In genomic region chr12:93060071-93060665, GRCh38 we compare ENCODE assay signal across 11 cellular contexts.
DNase-seq lines count a peak whose midpoint lies in the region; ATAC-seq and TF ChIP-seq lines count a peak whose summit lies in the region.
"Had no signal": no experiment of that assay in that cellular context is flagged by ENCODE, and none has a peak within 500 bp of the region (broad histone marks: within the 10 kb centered on the region; RNA-seq: fewer than 3 reads in every experiment).

No MANE protein-coding gene starts in this region.

- H3K27ac ChIP-seq in SK-N-SH (ENCODE audit: low read depth in 2 of 2, low read length in 1 of 2) (peak overlapping the region; percentile 84 to 87; a peak in 2 of 4 replicates), stomach (peak overlapping the region in 1 of 5 donors; percentile 76)
- H3K27ac ChIP-seq: C4-2B had no signal

- TF ChIP-seq CTCF in SK-N-SH (IDR thresholded peaks at IDR 0.05) (no peak), stomach (IDR thresholded peaks at IDR 0.05) (no peak)

- no peaks in the 10 kb centered on the region for H3K27me3 ChIP-seq in SK-N-SH (ENCODE audit: insufficient read depth)
- H3K27me3 ChIP-seq in stomach: no peaks in the 10 kb centered on the region

- H3K36me3 ChIP-seq in SK-N-SH (replicated peaks in 1 of 2; ENCODE audit: control insufficient read depth in 1 of 2, insufficient read depth in 2 of 2, low read length in 1 of 2) (no peaks in the 10 kb centered on the region), stomach (no peaks in the 10 kb centered on the region)

- TF ChIP-seq RAD21 in SK-N-SH (IDR thresholded peaks at IDR 0.05; ENCODE audit: low read length): no peak

- peak overlapping the region; percentile 75; the same call in 1 of the 2 replicates for H3K4me3 ChIP-seq in GM08714 (ENCODE audit: low read length)
- H3K4me3 ChIP-seq in SK-N-SH (ENCODE audit: low read depth in 2 of 2, low read length in 1 of 2): no peak overlapping the region
- no peak overlapping the region for H3K4me3 ChIP-seq in stomach

- CTCF ChIA-PET in SK-N-SH (lab: Yijun Ruan, JAX): no interaction called here

- peaks cover 5% of the 10 kb centered on the region for H3F3A ChIP-seq in SK-N-SH (replicated peaks; ENCODE audit: insufficient read depth)

- no peak for TF ChIP-seq EP300 in SK-N-SH (IDR thresholded peaks at IDR 0.05; ENCODE audit: borderline replicate concordance in 1 of 2, low read depth in 1 of 2, low read length in 1 of 2)
- no peak for TF ChIP-seq EP300 in stomach (IDR thresholded peaks at IDR 0.05)

- no peaks in the 10 kb centered on the region for H3K9me2 ChIP-seq in SK-N-SH

- intact Hi-C loops in stomach (cut with DNase I; ENCODE audit: low total_unique reads): no loop called here

- peaks cover 8 to 10% of the 10 kb centered on the region in 2 experiments; a peak in 3 of 4 replicates for H3K4me1 ChIP-seq in SK-N-SH (ENCODE audit: control insufficient read depth in 1 of 2, insufficient read depth in 2 of 2, low read depth in 1 of 2, low read length in 1 of 2)
- H3K4me1 ChIP-seq in stomach: peaks cover 0 to 22% (median 5%) of the 10 kb centered on the region in 4 donors

- POLR2A ChIA-PET in SK-N-SH (lab: Yijun Ruan, JAX): no interaction called here

- ATAC-seq in GM19351 (IDR thresholded peaks at IDR 0.05; ENCODE audit: unreplicated experiment): peak; percentile 99
- peak; percentile 91 for ATAC-seq in HG03039 (IDR thresholded peaks at IDR 0.05; ENCODE audit: unreplicated experiment)

- no peak for TF ChIP-seq POLR2A in stomach (IDR thresholded peaks at IDR 0.05)

- DNase-seq in SK-N-SH (no peak), NCI-H146 treated with DMSO at 0.1 percent for 48 hours (lab: John Stamatoyannopoulos, UW; ENCODE audit: unreplicated experiment) (no peak), stomach (no peak), pons (ENCODE audit: low spot score) (no peak), NCI-H2196 treated with DMSO at 0.1 percent for 48 hours (lab: John Stamatoyannopoulos, UW; ENCODE audit: unreplicated experiment) (no peak)
- DNase-seq: activated effector memory CD4-positive, alpha-beta T cell treated with Interleukin-2 at 50 U/mL for 16 hours; stimulated activated CD8-positive, alpha-beta memory T cell treated with anti-CD3 and anti-CD28 coated beads, Interleukin-4, amount 100 ng/mL, for 48 hours had no signal

- H3K9me3 ChIP-seq in SK-N-SH (no peaks in the 10 kb centered on the region), stomach (no peaks in the 10 kb centered on the region)

- H4K20me1 ChIP-seq in SK-N-SH (ENCODE audit: insufficient read depth): no peaks in the 10 kb centered on the region

- no peak overlapping the region for H2AFZ ChIP-seq in SK-N-SH (ENCODE audit: low read depth)

- no peak overlapping the region; the same call in 1 of the 2 replicates for H3K4me2 ChIP-seq in SK-N-SH

- H3K9ac ChIP-seq in SK-N-SH: no peak overlapping the region

- 68% methylated on average over 3 of the region's 3 CpGs for WGBS in SK-N-SH (ENCODE audit: low lambda C conversion rate)
- WGBS in stomach, 5 donors: 61 to 80% (median 71%) methylated on average over 3 of the region's 3 CpGs

- no peaks in the 10 kb centered on the region for H3K79me2 ChIP-seq in SK-N-SH (ENCODE audit: insufficient read depth)

TF ChIP-seq in SK-N-SH, 30 proteins besides CTCF, POLR2A, EP300 and RAD21:
- TF ChIP-seq CHD2 (IDR thresholded peaks at IDR 0.05; ENCODE audit: low read length, partially characterized antibody) (no peak), PBX3 (IDR thresholded peaks at IDR 0.05) (no peak), JUND (IDR thresholded peaks at IDR 0.05) (no peak), FOXM1 (IDR thresholded peaks at IDR 0.05; ENCODE audit: low read depth) (no peak), FOXJ3 (CRISPR knock-in tag; IDR thresholded peaks at IDR 0.05) (no peak), USF1 (IDR thresholded peaks at IDR 0.05; ENCODE audit: borderline replicate concordance, low read depth) (no peak), ELF1 (IDR thresholded peaks at IDR 0.05) (no peak), POLR2AphosphoS5 (IDR thresholded peaks at IDR 0.05; ENCODE audit: low read depth, low read length) (no peak), YY1 (IDR thresholded peaks at IDR 0.05; ENCODE audit: low read depth) (no peak), NRF1 (IDR thresholded peaks at IDR 0.05; ENCODE audit: low read depth, low read length) (no peak), MXI1 (IDR thresholded peaks at IDR 0.05; ENCODE audit: low read depth, low read length) (no peak), REST (IDR thresholded peaks at IDR 0.05; ENCODE audit: low read depth, low read length) (no peak), IRF3 (IDR thresholded peaks at IDR 0.05; ENCODE audit: low read depth, low read length) (no peak), GABPA (IDR thresholded peaks at IDR 0.05; ENCODE audit: low read depth) (no peak), SIN3A (IDR thresholded peaks at IDR 0.05; ENCODE audit: borderline replicate concordance, low read depth, low read length) (no peak), TEAD4 (IDR thresholded peaks at IDR 0.05; ENCODE audit: borderline replicate concordance, insufficient read depth) (no peak), TAF1 (IDR thresholded peaks at IDR 0.05; ENCODE audit: borderline replicate concordance, low read depth, low read length) (no peak), ZBTB33 (IDR thresholded peaks at IDR 0.05; ENCODE audit: borderline replicate concordance, low read depth) (no peak), GATA2 (CRISPR knock-in tag; IDR thresholded peaks at IDR 0.05) (no peak), NFIC (IDR thresholded peaks at IDR 0.05; ENCODE audit: borderline replicate concordance) (no peak)
TF ChIP-seq in SK-N-SH: peak in this region for 0.
